14 cellular contexts compared by ENCODE assay signal in genomic region chr10:70139151-70139996, GRCh38.
"Had no signal": no experiment of that assay in that cellular context is flagged by ENCODE, and none has a peak within 500 bp of the region (broad histone marks: within the 10 kb centered on the region; RNA-seq: fewer than 3 reads in every experiment).

No MANE protein-coding gene starts in this region.

- H3K27ac ChIP-seq: brain microvascular endothelial cell, lower lobe of right lung, neural progenitor cell, pancreas had no signal

- H3K27me3 ChIP-seq: brain microvascular endothelial cell, pancreas had no signal

- H3K4me1 ChIP-seq: neural progenitor cell had no signal

- H3K36me3 Mint-ChIP-seq: activated naive CD4-positive, alpha-beta T cell treated with anti-CD3 and anti-CD28 coated beads, Interleukin-2, amount 50 U/mL, for 72 hours had no signal

- H3K27me3 Mint-ChIP-seq: activated CD4-positive, alpha-beta memory T cell treated with anti-CD3 and anti-CD28 coated beads for 36 hours; activated T-helper 17 cell treated with anti-CD3 and anti-CD28 coated beads, Interleukin-2, amount 50 U/mL, for 72 hours had no signal

- H3K27ac Mint-ChIP-seq: activated CD4-positive, alpha-beta memory T cell treated with anti-CD3 and anti-CD28 coated beads for 36 hours; activated naive CD4-positive, alpha-beta T cell treated with anti-CD3 and anti-CD28 coated beads, Interleukin-2, amount 50 U/mL, for 72 hours; activated T-helper 17 cell treated with anti-CD3 and anti-CD28 coated beads, Interleukin-2, amount 50 U/mL, for 72 hours; mesothelial cell of epicardium; neural progenitor cell had no signal

- H3K9me3 Mint-ChIP-seq: activated CD4-positive, alpha-beta memory T cell treated with anti-CD3 and anti-CD28 coated beads for 36 hours; activated naive CD4-positive, alpha-beta T cell treated with anti-CD3 and anti-CD28 coated beads, Interleukin-2, amount 50 U/mL, for 72 hours; activated T-helper 17 cell treated with anti-CD3 and anti-CD28 coated beads, Interleukin-2, amount 50 U/mL, for 72 hours; mesothelial cell of epicardium; neural progenitor cell had no signal

- DNase-seq: activated CD4-positive, alpha-beta memory T cell treated with anti-CD3 and anti-CD28 coated beads for 36 hours; activated CD4-positive, CD25-positive, alpha-beta regulatory T cell treated with anti-CD3 and anti-CD28 coated beads, Interleukin-2, amount 50 U/mL, for 72 hours; brain microvascular endothelial cell; cerebellar nuclear complex; dermis blood vessel endothelial cell; glutamatergic neuron; lower lobe of right lung; pancreas; stimulated activated CD4-positive, alpha-beta T cell treated with anti-CD3 and anti-CD28 coated beads, Interleukin-4, amount 100 ng/mL, for 4 hours; trophoblast cell had no signal

- H3K4me3 Mint-ChIP-seq: activated CD4-positive, alpha-beta memory T cell treated with anti-CD3 and anti-CD28 coated beads for 36 hours; activated T-helper 17 cell treated with anti-CD3 and anti-CD28 coated beads, Interleukin-2, amount 50 U/mL, for 72 hours; mesothelial cell of epicardium; neural progenitor cell had no signal

- ATAC-seq: activated naive CD4-positive, alpha-beta T cell treated with anti-CD3 and anti-CD28 coated beads, Interleukin-2, amount 50 U/mL, for 72 hours; activated T-helper 17 cell treated with anti-CD3 and anti-CD28 coated beads, Interleukin-2, amount 50 U/mL, for 72 hours had no signal
